In the genomic region with DNA sequence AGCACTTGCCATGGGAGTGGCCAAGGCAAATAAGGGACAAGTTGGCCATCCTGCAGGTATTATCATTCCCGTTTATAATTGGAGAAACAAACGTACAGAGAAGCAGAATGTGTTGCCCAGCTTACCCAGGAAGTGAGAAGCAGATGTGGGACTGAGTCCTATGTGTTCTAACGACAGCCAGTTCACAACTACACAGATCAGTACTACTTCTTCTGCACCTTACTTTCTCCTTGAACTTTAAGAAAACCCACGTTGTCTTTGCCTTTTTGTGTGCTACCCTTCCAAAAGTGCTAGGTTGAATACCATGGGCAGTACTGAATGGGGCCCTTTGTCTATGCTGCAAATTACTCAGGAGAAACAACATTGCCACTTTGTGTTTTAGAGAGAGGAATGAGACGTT, we compare ENCODE assay signal across 18 cellular contexts.
DNase-seq lines count a peak whose midpoint lies in the region; ATAC-seq, FAIRE-seq and TF ChIP-seq lines count a peak whose summit lies in the region.
"Had no signal": no experiment of that assay in that cellular context is flagged by ENCODE, and none has a peak within 500 bp of the region (broad histone marks: within the 10 kb centered on the region; RNA-seq: fewer than 3 reads in every experiment).

No MANE protein-coding gene starts in this region.

- H3K27ac ChIP-seq in testis = peak overlapping the region; percentile 21 to 23

- ATAC-seq in HG03571 (IDR thresholded peaks at IDR 0.05; ENCODE audit: unreplicated experiment) (no peak), left ventricle myocardium superior (no peak)
- ATAC-seq: stimulated activated naive CD8-positive, alpha-beta T cell treated with anti-CD3 and anti-CD28 coated beads, Interleukin-15, Interleukin-2, amounts not matched to agents 100 U/mL and 50 U/mL, for 24 hours had no signal

- no peak for TF ChIP-seq POLR2A in testis (IDR thresholded peaks at IDR 0.05)

- H3K4me3 ChIP-seq in astrocyte of the spinal cord (ENCODE audit: low read depth, low read length) = peak overlapping the region; percentile 86
- no peak overlapping the region for H3K4me3 ChIP-seq in testis

- H3K9me3 ChIP-seq in testis = no peaks in the 10 kb centered on the region

- in situ Hi-C loops in astrocyte of the spinal cord (cut with HindIII; ENCODE audit: low sequenced_read_pairs) = no loop called here

- H3K27me3 ChIP-seq in testis = no peaks in the 10 kb centered on the region

- H3K36me3 ChIP-seq in testis (ENCODE audit: low read depth, missing control alignments) = no peaks in the 10 kb centered on the region

- intact Hi-C loops in testis (cut with DNase I; ENCODE audit: low total_unique reads) = no loop called here
- intact Hi-C loops in left ventricle myocardium superior (cut with micrococcal nuclease) = no loop called here

- peak; percentile 75 for FAIRE-seq in HTR-8/SVneo (lab: Jason Lieb, UNC)
- FAIRE-seq: H1 had no signal

- peaks cover 32% of the 10 kb centered on the region for H3K4me1 ChIP-seq in testis

- TF ChIP-seq CTCF in astrocyte of the spinal cord (IDR thresholded peaks at IDR 0.05; ENCODE audit: low read depth, low read length) = no peak
- TF ChIP-seq CTCF in testis (IDR thresholded peaks at IDR 0.05) = no peak

- WGBS in testis, 2 donors = 48 to 75% methylated on average over 5 of the region's 5 CpGs

- no peak for DNase-seq in HTR-8/SVneo (ENCODE audit: insufficient read length, low spot score)
- DNase-seq in astrocyte of the spinal cord (ENCODE audit: low read depth, low spot score) = no peak
- peak; percentile 56 for DNase-seq in islet precursor cell
- no peak for DNase-seq in testis
- no peak for DNase-seq in NCI-H187 (lab: John Stamatoyannopoulos, UW)
- no peak for DNase-seq in left ventricle myocardium superior
- no peak for DNase-seq in COLO668 (lab: John Stamatoyannopoulos, UW; ENCODE audit: unreplicated experiment)
- DNase-seq: activated CD4-positive, CD25-positive, alpha-beta regulatory T cell; activated naive CD8-positive, alpha-beta T cell treated with anti-CD3 and anti-CD28 coated beads for 36 hours; CD4-positive, alpha-beta T cell; GDM1; naive B cell; NK-92 treated with Interleukin-12 subunit alpha and Interleukin-12 subunit beta, amount 100 ng/mL, for 24 hours; retina; stimulated activated CD4-positive, alpha-beta T cell treated with anti-CD3 and anti-CD28 coated beads, Interleukin-4, amount 100 ng/mL, for 24 hours; stimulated activated naive CD8-positive, alpha-beta T cell treated with anti-CD3 and anti-CD28 coated beads, Interleukin-15, Interleukin-2, amounts not matched to agents 100 U/mL and 50 U/mL, for 24 hours had no signal
